Comparison of ENCODE assay signal across 8 cellular contexts in genomic region chr10:80196950-80197315, GRCh38. TPM values are rescaled to one million over a fixed set of nuclear protein-coding genes. Genes with fewer than 3 reads are reported as not detected.
DNase-seq lines count a peak whose midpoint lies in the region; ATAC-seq lines count a peak whose summit lies in the region.

No MANE protein-coding gene starts in this region.

- H3K27ac ChIP-seq in effector memory CD4-positive, alpha-beta T cell (ENCODE audit: insufficient read depth, low read length, poor library complexity, severe bottlenecking) = peak overlapping the region; percentile 62
- peak overlapping the region in 16 of 21 experiments; percentile 9 to 98 (median 64) for H3K27ac ChIP-seq in skin epidermis

- H3K4me1 ChIP-seq in effector memory CD4-positive, alpha-beta T cell (ENCODE audit: control insufficient read depth, insufficient read depth, low read length, poor library complexity, severe bottlenecking) = peaks cover 49% of the 10 kb centered on the region

- peaks cover 4% of the 10 kb centered on the region for H3K36me3 ChIP-seq in effector memory CD4-positive, alpha-beta T cell (ENCODE audit: control insufficient read depth, insufficient read depth, low read length)

- ATAC-seq in GM19324 (IDR thresholded peaks at IDR 0.05; ENCODE audit: low FRiP score, unreplicated experiment) (peak; percentile 5), HG03135 (IDR thresholded peaks at IDR 0.05; ENCODE audit: unreplicated experiment) (peak; percentile 13)

- H3K4me3 ChIP-seq in effector memory CD4-positive, alpha-beta T cell (ENCODE audit: insufficient read depth, low read depth, low read length, poor library complexity, severe bottlenecking) = no peak overlapping the region
- H3K4me3 ChIP-seq in skin epidermis = no peak overlapping the region

- DNase-seq in effector memory CD4-positive, alpha-beta T cell = no peak
- no peak for DNase-seq in stimulated activated naive CD4-positive, alpha-beta T cell (lab: John Stamatoyannopoulos, UW)
- no peak for DNase-seq in UCSD-AML1 (lab: John Stamatoyannopoulos, UW; ENCODE audit: unreplicated experiment)
- no peak for DNase-seq in NCI-H2196 treated with DMSO at 0.1 percent for 48 hours (lab: John Stamatoyannopoulos, UW; ENCODE audit: unreplicated experiment)
- DNase-seq in H4 (ENCODE audit: low spot score) = no peak

- H3K27me3 ChIP-seq in effector memory CD4-positive, alpha-beta T cell (replicated peaks; ENCODE audit: control insufficient read depth, insufficient read depth, low read length, poor library complexity, severe bottlenecking) = no peaks in the 10 kb centered on the region

- no peaks in the 10 kb centered on the region for H3K9me3 ChIP-seq in effector memory CD4-positive, alpha-beta T cell (ENCODE audit: control insufficient read depth, low read length)

RNA-seq across cellular contexts. Expression of gene ANXA11, which starts 8.4 kb away (rescaled TPM):
- total RNA-seq in H4 (2014; rRNA removed; shearing (Covaris generic)) = 51.6 and 65.3 TPM in 2 replicates
